In genomic region chr6:90294989-90295853, GRCh38 we compare ENCODE assay signal across 7 cellular contexts. TPM values are rescaled to one million over a fixed set of nuclear protein-coding genes. Genes with fewer than 3 reads are reported as not detected.
DNase-seq lines count a peak whose midpoint lies in the region; ATAC-seq, FAIRE-seq and TF ChIP-seq lines count a peak whose summit lies in the region.

No MANE protein-coding gene starts in this region.

- H3K27me3 Mint-ChIP-seq in mesothelial cell of epicardium (ENCODE audit: low read depth), result peaks cover 5% of the 10 kb centered on the region

- 0 out of 2 replicates have a peak overlapping the region, but pooled peaks have one; percentile 24 for H3K18ac ChIP-seq in H1 (ENCODE audit: extremely low read depth, low read length)

- H2BK20ac ChIP-seq in H1 (ENCODE audit: low read length), result no peak overlapping the region

- peak; percentile 73 to 80 for DNase-seq in activated CD8-positive, alpha-beta memory T cell treated with anti-CD3 and anti-CD28 coated beads for 4 hours (ENCODE audit: low read depth in 2 of 2)
- no peak for DNase-seq in H1 (ENCODE audit: low read depth in 1 of 2, low spot score in 2 of 2)
- peak in 1 of 2 experiments; percentile 56 for DNase-seq in mesothelial cell of epicardium (ENCODE audit: low spot score in 2 of 2, unreplicated experiment in 2 of 2)
- DNase-seq in stimulated activated CD8-positive, alpha-beta memory T cell treated with anti-CD3 and anti-CD28 coated beads, Interleukin-15, amount 100 ng/mL, for 1 hour (ENCODE audit: low read depth), result peak; percentile 56

- TF ChIP-seq CTCF in KMS-11 (conservative IDR thresholded peaks at IDR 0.05; ENCODE audit: low read depth, low read length) (no peak), H1 (IDR thresholded peaks at IDR 0.05; ENCODE audit: control extremely low read depth in 1 of 3, insufficient read depth in 1 of 3, low read depth in 1 of 3, low read length in 3 of 3) (no peak), mesothelial cell of epicardium (IDR thresholded peaks at IDR 0.05; ENCODE audit: unreplicated experiment) (no peak)

- peaks cover 19% of the 10 kb centered on the region for H3K23me2 ChIP-seq in H1 (ENCODE audit: low read depth, low read length)

- peak overlapping the region; percentile 54 for H3K27ac ChIP-seq in KMS-11
- H3K27ac ChIP-seq in H1 (ENCODE audit: low read depth, low read length), result no peak overlapping the region

- H4K91ac ChIP-seq in H1 (replicated peaks; ENCODE audit: insufficient read length, low read length), result no peak overlapping the region

- H3K36me3 ChIP-seq in KMS-11 (ENCODE audit: insufficient read depth), result no peaks in the 10 kb centered on the region
- no peaks in the 10 kb centered on the region; a peak in 1 of 8 replicates for H3K36me3 ChIP-seq in H1 (ENCODE audit: control insufficient read depth in 2 of 4, insufficient read depth in 4 of 4, low read length in 3 of 4)

- peak overlapping the region; percentile 69 for H3K9ac ChIP-seq in KMS-11
- peak overlapping the region in 1 of 4 experiments; percentile 57; a peak in 2 of 7 replicates for H3K9ac ChIP-seq in H1 (replicated peaks in 1 of 4; ENCODE audit: extremely low read depth in 1 of 4, low read depth in 3 of 4, low read length in 3 of 4)

- peaks cover 30% of the 10 kb centered on the region for H3K4me1 ChIP-seq in KMS-11 (ENCODE audit: low read depth, poor library complexity, severe bottlenecking)
- H3K4me1 ChIP-seq in H1 (replicated peaks in 1 of 4; ENCODE audit: control insufficient read depth in 3 of 4, insufficient read depth in 4 of 4, low read length in 3 of 4), result peaks cover 8 to 17% (median 12%) of the 10 kb centered on the region in 4 experiments

- peaks cover 39% of the 10 kb centered on the region for H3K4me1 Mint-ChIP-seq in mesothelial cell of epicardium

- H2AFZ ChIP-seq in KMS-11 (ENCODE audit: low read depth) (peak overlapping the region; percentile 39), H1 (ENCODE audit: low read length) (no peak overlapping the region)

- peak in 1 of 2 experiments; percentile 6; a peak in 1 of 4 replicates for TF ChIP-seq RAD21 in H1 (IDR thresholded peaks at IDR 0.05 in 1 of 2, conservative IDR thresholded peaks at IDR 0.05 in 1 of 2; ENCODE audit: low read depth in 2 of 2, low read length in 2 of 2)

- ATAC-seq in GM18511 (IDR thresholded peaks at IDR 0.05; ENCODE audit: unreplicated experiment) (peak; percentile 37), HG02973 (IDR thresholded peaks at IDR 0.05; ENCODE audit: unreplicated experiment) (no peak)

- H3K4me3 ChIP-seq in KMS-11 (IDR thresholded peaks at IDR 0.05; ENCODE audit: insufficient read depth, low read depth, low read length), result no peak overlapping the region
- H3K4me3 ChIP-seq in H1 (ENCODE audit: extremely low read depth in 1 of 4, insufficient read depth in 2 of 4, low read depth in 3 of 4, low read length in 4 of 4), result peak overlapping the region; percentile 44 to 73 (median 62)

- no peak overlapping the region for H4K5ac ChIP-seq in H1 (ENCODE audit: insufficient read length, low read depth, low read length)

- WGBS in H1 (ENCODE audit: extremely low coverage in 1 of 2, insufficient coverage in 1 of 2, insufficient read length in 1 of 2, insufficient replicate concordance in 2 of 2, low coverage in 1 of 2, low lambda C conversion rate in 2 of 2, missing lambda C conversion rate in 1 of 2), 2 experiments, result 1% methylated on average over 53 of the region's 79 CpGs; no CpG with 5 or more reads in 1 of the 2 experiments

- H2BK120ac ChIP-seq in H1 (replicated peaks; ENCODE audit: low read depth, low read length), result no peak overlapping the region

- H4K20me1 ChIP-seq in KMS-11 (ENCODE audit: insufficient read depth) (no peaks in the 10 kb centered on the region), H1 (replicated peaks in 1 of 2; ENCODE audit: control insufficient read depth in 1 of 2, insufficient read depth in 2 of 2, low read length in 2 of 2) (peaks cover 5 to 7% of the 10 kb centered on the region in 2 experiments)

- H2BK12ac ChIP-seq in H1 (ENCODE audit: low read depth, low read length), result no peak overlapping the region

- no peak overlapping the region for H2BK15ac ChIP-seq in H1 (ENCODE audit: low read length)

- H3K4ac ChIP-seq in H1 (replicated peaks; ENCODE audit: insufficient read length, low read depth, low read length), result no peak overlapping the region

- no peak overlapping the region for H4K8ac ChIP-seq in H1 (ENCODE audit: extremely low read depth, insufficient read depth, low read length)

- H3K9me3 ChIP-seq in H1 (ENCODE audit: insufficient read depth in 2 of 2, low read depth in 1 of 2, low read length in 1 of 2), result no peaks in the 10 kb centered on the region

- no peaks in the 10 kb centered on the region for H3K36me3 Mint-ChIP-seq in mesothelial cell of epicardium

- H3K14ac ChIP-seq in H1 (ENCODE audit: insufficient read length), result no peak overlapping the region

- no peak overlapping the region for H2BK5ac ChIP-seq in H1 (ENCODE audit: low read depth, low read length)

- POLR2A ChIA-PET in H1 (lab: Charles Lee; ENCODE audit: partially characterized antibody), result interaction anchor here (0.6 to 1.4 kb wide), 3 partner anchors 183 to 478 kb away, joined by 3 read pairs; no protein-coding TSS in a partner anchor

- H3K56ac ChIP-seq in H1 (replicated peaks; ENCODE audit: insufficient read length, low read depth, low read length), result no peak overlapping the region

- H3K79me2 ChIP-seq in KMS-11 (ENCODE audit: insufficient read depth, low read depth) (peaks cover 24% of the 10 kb centered on the region; the same call in 1 of the 2 replicates), H1 (ENCODE audit: control insufficient read depth in 1 of 2, insufficient read depth in 2 of 2, low read length in 2 of 2) (no peaks in the 10 kb centered on the region)

- CTCF ChIA-PET in H1 (lab: Charles Lee; ENCODE audit: partially characterized antibody), result interaction anchor here (0.7 to 16.3 kb wide), 9 partner anchors 10 to 181 kb away, joined by 3 to 234 read pairs (median 3); no protein-coding TSS in a partner anchor

- TF ChIP-seq POLR2A in H1 (IDR thresholded peaks at IDR 0.05; ENCODE audit: control extremely low read depth in 1 of 2, low read depth in 2 of 2, low read length in 2 of 2), result no peak

- H3K27me3 ChIP-seq in KMS-11 (ENCODE audit: insufficient read depth, low read depth) (no peaks in the 10 kb centered on the region), H1 (replicated peaks in 1 of 4; ENCODE audit: control insufficient read depth in 3 of 4, extremely low read depth in 1 of 4, insufficient read depth in 3 of 4, low read length in 3 of 4) (peaks cover 4 to 26% (median 22%) of the 10 kb centered on the region in 4 experiments; a peak in 6 of 7 replicates)

- no peak for FAIRE-seq in H1 (lab: Jason Lieb, UNC)

- no peaks in the 10 kb centered on the region for H3K79me1 ChIP-seq in H1 (ENCODE audit: low read depth, low read length)

- H3K23ac ChIP-seq in H1 (ENCODE audit: insufficient read length), result no peak overlapping the region

- H2AK5ac ChIP-seq in H1 (ENCODE audit: low read depth, low read length), result no peak overlapping the region

- no peak for TF ChIP-seq EP300 in H1 (IDR thresholded peaks at IDR 0.05; ENCODE audit: borderline replicate concordance in 1 of 2, low read depth in 2 of 2, low read length in 2 of 2)

- H3K4me2 ChIP-seq in KMS-11 (peak overlapping the region; percentile 73), H1 (ENCODE audit: insufficient read depth in 1 of 2, low read depth in 2 of 2, low read length in 2 of 2) (peak overlapping the region; percentile 99)

- no peaks in the 10 kb centered on the region for H3K9me3 Mint-ChIP-seq in mesothelial cell of epicardium

- peak overlapping the region; percentile 87 for H3K4me3 Mint-ChIP-seq in mesothelial cell of epicardium

- peak overlapping the region; percentile 90 for H3K27ac Mint-ChIP-seq in mesothelial cell of epicardium

TF ChIP-seq in H1, 55 proteins besides CTCF, POLR2A, EP300 and RAD21 (continues in another document):
- peak; percentile 31 for TF ChIP-seq ASH2L (IDR thresholded peaks at IDR 0.05; ENCODE audit: low read length)
- TF ChIP-seq SIX5 (IDR thresholded peaks at IDR 0.05; ENCODE audit: low read depth, low read length), result no peak
- no peak for TF ChIP-seq BACH1 (IDR thresholded peaks at IDR 0.05; ENCODE audit: low read length)
- no peak for TF ChIP-seq SP2 (IDR thresholded peaks at IDR 0.05; ENCODE audit: low read length)
- TF ChIP-seq JUN (IDR thresholded peaks at IDR 0.05; ENCODE audit: low read depth, low read length), result no peak
- TF ChIP-seq JUND (IDR thresholded peaks at IDR 0.05; ENCODE audit: low read length), result no peak
- no peak for TF ChIP-seq SIN3A (conservative IDR thresholded peaks at IDR 0.05 in 1 of 2, IDR thresholded peaks at IDR 0.05 in 1 of 2; ENCODE audit: low read depth in 1 of 2, low read length in 2 of 2)
- no peak for TF ChIP-seq PHF8 (conservative IDR thresholded peaks at IDR 0.05; ENCODE audit: low read depth, low read length)
- TF ChIP-seq CHD1 (IDR thresholded peaks at IDR 0.05; ENCODE audit: low read depth, low read length), result no peak
- TF ChIP-seq POLR2AphosphoS5 (IDR thresholded peaks at IDR 0.05; ENCODE audit: low read depth, low read length), result no peak
- TF ChIP-seq ATF2 (IDR thresholded peaks at IDR 0.05; ENCODE audit: low read length), result no peak
- peak; percentile 40 for TF ChIP-seq CTBP2 (IDR thresholded peaks at IDR 0.05; ENCODE audit: borderline replicate concordance, insufficient read depth, insufficient read length, low read length)
- TF ChIP-seq BCL11A (IDR thresholded peaks at IDR 0.05; ENCODE audit: low read depth in 2 of 2, low read length in 2 of 2), result no peak

RNA-seq across cellular contexts. Expression of gene BACH2, which starts 1.4 kb away (rescaled TPM):
- total RNA-seq in H1 (2021; fragmentation: NEBNext Ultra II Directional; extraction: Animal tissue kit (Norgen Biotek cat#: 25700)), result 5.9 and 8.0 TPM in 2 replicates
- polyA plus RNA-seq in H1 (2011; rRNA removed), result 1.8 and 1.9 TPM in 2 replicates
- 1.6 TPM for polyA plus RNA-seq in H1 (2011; cell fraction: cytosol; rRNA removed)
- polyA plus RNA-seq in H1 (2011; cell fraction: nucleus; rRNA removed), result 3.7 TPM
- 1.8 to 3.4 TPM (median 2.7 TPM) in 4 replicates for polyA plus RNA-seq in H1 (2012, experiment 1 of 2)
- 0.37 TPM for polyA plus RNA-seq in H1 (2012, experiment 2 of 2)
- 1.2 TPM for polyA plus RNA-seq in H1 (2013, experiment 1 of 2)
- polyA plus RNA-seq in H1 (2013, experiment 2 of 2), result 0.88 TPM
- 6.7 and 10.3 TPM in 2 replicates for polyA minus RNA-seq in H1 (2011; rRNA and poly(A)+ RNA removed)
- polyA minus RNA-seq in H1 (2011; cell fraction: cytosol; rRNA and poly(A)+ RNA removed), result 2.6 TPM
- 23.8 TPM for polyA minus RNA-seq in H1 (2011; cell fraction: nucleus; rRNA and poly(A)+ RNA removed)
- total RNA-seq in mesothelial cell of epicardium, result 34.1 to 36.1 TPM (median 34.1 TPM) in 3 replicates

Comparison
In these comparisons a context has a peak if more than half of its experiments do, and no peak if none do; other contexts are left out.
1. DNase-seq: peak in activated CD8-positive, alpha-beta memory T cell treated with anti-CD3 and anti-CD28 coated beads for 4 hours (2 of 2) and stimulated activated CD8-positive, alpha-beta memory T cell treated with anti-CD3 and anti-CD28 coated beads, Interleukin-15, amount 100 ng/mL, for 1 hour (single experiment); none in H1 (0 of 2).